31 cellular contexts compared by ENCODE assay signal in the genomic region with DNA sequence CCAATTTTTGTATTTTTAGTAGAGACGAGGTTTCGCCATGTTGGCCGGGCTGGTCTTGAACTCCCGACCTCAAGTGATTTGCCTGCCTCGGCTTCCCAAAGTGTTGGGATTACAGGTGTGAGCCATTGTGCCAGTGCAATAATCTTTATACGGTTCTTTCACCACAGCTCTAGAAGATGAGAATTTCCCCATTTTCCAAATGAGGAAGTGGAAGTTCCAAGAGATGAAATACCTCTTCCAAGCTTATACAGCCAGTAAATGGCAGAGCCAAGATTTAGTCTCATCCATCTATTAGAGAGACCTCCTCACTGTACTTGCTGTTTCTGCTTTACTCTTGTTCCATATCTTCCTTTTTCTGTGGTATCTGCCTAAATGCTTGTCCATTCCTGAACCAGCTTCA. TPM values are rescaled to one million over a fixed set of nuclear protein-coding genes. Genes with fewer than 3 reads are reported as not detected.
"Had no signal": no experiment of that assay in that cellular context is flagged by ENCODE, and none has a peak within 500 bp of the region (broad histone marks: within the 10 kb centered on the region; RNA-seq: fewer than 3 reads in every experiment).

No MANE protein-coding gene starts in this region.

- H3K27ac ChIP-seq: body of pancreas, coronary artery, KMS-11, RWPE1 had no signal

- H3K4me1 ChIP-seq: body of pancreas had no signal

- H3K9ac ChIP-seq: KMS-11 had no signal

- H3K9me3 ChIP-seq: body of pancreas had no signal

- ATAC-seq: activated T-helper 17 cell treated with anti-CD3 and anti-CD28 coated beads, Interleukin-2, amount 50 U/mL, for 72 hours; body of pancreas; Panc1 had no signal

- H3K4me2 ChIP-seq: KMS-11 had no signal

- DNase-seq: activated B cell treated with CpG ODN at 0.5 μM for 24 hours; activated CD4-positive, alpha-beta memory T cell treated with anti-CD3 and anti-CD28 coated beads, Interleukin-2, amount 10 ng/mL, durations not matched to agents 7 days and 5 days; activated CD4-positive, alpha-beta T cell treated with anti-CD3 and anti-CD28 coated beads for 1 hour; activated CD4-positive, alpha-beta T cell treated with anti-CD3 and anti-CD28 coated beads, Interleukin-2, amount 10 ng/mL, durations not matched to agents 7 days and 5 days; activated gamma-delta T cell treated with Interleukin-2 at 50 U/mL for 16 hours; activated naive CD4-positive, alpha-beta T cell treated with anti-CD3 and anti-CD28 coated beads, Interleukin-2, amount 10 ng/mL, durations not matched to agents 7 days and 5 days; activated naive CD8-positive, alpha-beta T cell treated with anti-CD3 and anti-CD28 coated beads for 36 hours; activated T-cell treated with anti-CD3 and anti-CD28 coated beads for 4 hours; activated T-cell treated with anti-CD3 and anti-CD28 coated beads, Interleukin-2, amount 50 U/mL, for 48 hours; anterior cingulate cortex; body of pancreas; central memory CD4-positive, alpha-beta T cell; NCI-H1092; NCI-H1417; NCI-H1930; NCI-H345; NCI-H510A; NCI-H526 treated with DMSO at 0.1 percent for 48 hours; NK-92 treated with Interleukin-12 subunit alpha and Interleukin-12 subunit beta, amount 100 ng/mL, for 24 hours; Right ventricle myocardium superior had no signal

- H3K4me3 ChIP-seq: body of pancreas, coronary artery had no signal

- H3K27me3 ChIP-seq: body of pancreas had no signal

- FAIRE-seq: bronchial epithelial cell had no signal

RNA-seq across cellular contexts. Expression of a gene that starts 3.1 kb away (rescaled TPM):
- total RNA-seq: activated B cell treated with CpG ODN at 0.5 μM for 24 hours; activated CD4-positive, alpha-beta memory T cell treated with anti-CD3 and anti-CD28 coated beads, Interleukin-2, amount 10 ng/mL, durations not matched to agents 7 days and 5 days; activated CD4-positive, alpha-beta T cell treated with anti-CD3 and anti-CD28 coated beads, Interleukin-2, amount 10 ng/mL, durations not matched to agents 7 days and 5 days; activated CD8-positive, alpha-beta memory T cell treated with anti-CD3 and anti-CD28 coated beads for 36 hours; activated naive CD8-positive, alpha-beta T cell treated with anti-CD3 and anti-CD28 coated beads for 36 hours; activated T-helper 17 cell treated with anti-CD3 and anti-CD28 coated beads, Interleukin-2, amount 50 U/mL, for 72 hours; bronchial epithelial cell; chondrocyte; MCF 10A; OCI-LY7; Right ventricle myocardium superior; SK-MEL-5 had no signal
